In the genomic region with DNA sequence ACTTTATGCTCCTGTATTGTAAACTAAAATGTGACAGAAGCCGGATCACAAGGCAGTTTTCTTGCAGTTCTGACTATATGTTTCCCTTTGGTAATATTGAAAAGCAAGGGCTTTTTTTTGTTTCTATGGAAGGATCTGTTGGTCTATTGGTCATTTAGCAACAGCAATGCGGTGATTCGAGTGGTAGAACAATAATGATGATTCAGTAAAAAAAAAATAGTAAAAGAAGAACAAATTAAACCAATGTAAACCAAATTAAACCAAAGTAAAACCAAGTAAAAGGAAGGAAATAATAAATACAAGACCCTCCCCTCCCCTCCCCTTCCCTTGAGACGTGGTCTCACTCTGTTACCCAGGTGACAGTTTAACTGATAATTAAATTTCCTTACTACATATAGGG, we compare ENCODE assay signal across 35 cellular contexts.
"Had no signal": no experiment of that assay in that cellular context is flagged by ENCODE, and none has a peak within 500 bp of the region (broad histone marks: within the 10 kb centered on the region; RNA-seq: fewer than 3 reads in every experiment).

No MANE protein-coding gene starts in this region.

- FAIRE-seq: bronchial epithelial cell, TTC549 had no signal

- H3K27ac Mint-ChIP-seq: activated B cell treated with CpG ODN at 0.5 μM for 24 hours; activated CD4-positive, alpha-beta memory T cell treated with anti-CD3 and anti-CD28 coated beads, Interleukin-2, amount 10 ng/mL, durations not matched to agents 7 days and 5 days; activated CD4-positive, alpha-beta T cell treated with anti-CD3 and anti-CD28 coated beads, Interleukin-2, amount 10 ng/mL, durations not matched to agents 7 days and 5 days; activated CD8-positive, alpha-beta memory T cell treated with anti-CD3 and anti-CD28 coated beads, Interleukin-2, amount 10 ng/mL, durations not matched to agents 7 days and 5 days; activated CD8-positive, alpha-beta T cell treated with anti-CD3 and anti-CD28 coated beads, Interleukin-2, amount 10 ng/mL, durations not matched to agents 7 days and 5 days; activated naive CD4-positive, alpha-beta T cell treated with anti-CD3 and anti-CD28 coated beads, Interleukin-2, amount 10 ng/mL, durations not matched to agents 7 days and 5 days; activated naive CD4-positive, alpha-beta T cell treated with anti-CD3 and anti-CD28 coated beads, Interleukin-2, amount 50 U/mL, for 24 hours; activated naive CD8-positive, alpha-beta T cell; activated naive CD8-positive, alpha-beta T cell treated with anti-CD3 and anti-CD28 coated beads, Interleukin-2, amount 10 ng/mL, durations not matched to agents 7 days and 5 days; activated naive CD8-positive, alpha-beta T cell treated with anti-CD3 and anti-CD28 coated beads, Interleukin-2, amount 50 U/mL, for 24 hours; activated T-cell treated with anti-CD3 and anti-CD28 coated beads, Interleukin-2, amount 50 U/mL, for 24 hours; activated T-helper 2 cell treated with anti-CD3 and anti-CD28 coated beads, Interferon-gamma antibody, Interleukin-2, Interleukin-4, amounts not matched to agents 10 μg/mL and 5 μg/mL and 100 μg/mL, durations not matched to agents 14 hours and 24 hours and 36 hours; brain; T-helper 1 cell treated with Interleukin-12 subunit alpha and Interleukin-12 subunit beta and Interleukin-4 antibody, amounts not matched to agents 30 μg/mL and 1 μg/mL, for 36 hours; T-helper 2 cell treated with Interferon-gamma antibody and Interleukin-4, amounts not matched to agents 5 μg/mL and 100 μg/mL, for 36 hours had no signal

- H3K4me3 ChIP-seq: ascending aorta, cardiac muscle cell had no signal

- H3K27me3 ChIP-seq: ascending aorta, cardiac muscle cell had no signal

- H3K36me3 ChIP-seq: cardiac muscle cell had no signal

- H3K4me1 ChIP-seq: ascending aorta had no signal

- DNase-seq: activated B cell treated with CpG ODN at 0.5 μM for 24 hours; activated CD4-positive, alpha-beta memory T cell treated with anti-CD3 and anti-CD28 coated beads, Interleukin-2, amount 10 ng/mL, durations not matched to agents 7 days and 5 days; activated CD4-positive, alpha-beta T cell treated with anti-CD3 and anti-CD28 coated beads for 4 hours; activated CD4-positive, alpha-beta T cell treated with anti-CD3 and anti-CD28 coated beads, Interleukin-2, amount 10 ng/mL, durations not matched to agents 7 days and 5 days; activated CD4-positive, alpha-beta T cell treated with anti-CD3 and anti-CD28 coated beads, Interleukin-2, amount 50 U/mL, for 48 hours; activated CD4-positive, CD25-positive, alpha-beta regulatory T cell treated with anti-CD3 and anti-CD28 coated beads, Interleukin-2, amount 50 U/mL, for 72 hours; activated CD8-positive, alpha-beta memory T cell treated with anti-CD3 and anti-CD28 coated beads for 24 hours; activated CD8-positive, alpha-beta memory T cell treated with anti-CD3 and anti-CD28 coated beads, Interleukin-2, amount 10 ng/mL, durations not matched to agents 7 days and 5 days; activated CD8-positive, alpha-beta T cell treated with anti-CD3 and anti-CD28 coated beads, Interleukin-2, amount 10 ng/mL, durations not matched to agents 7 days and 5 days; activated effector memory CD4-positive, alpha-beta T cell treated with Interleukin-2 at 50 U/mL for 16 hours; activated gamma-delta T cell; activated naive CD4-positive, alpha-beta T cell treated with anti-CD3 and anti-CD28 coated beads, Interleukin-2, amount 10 ng/mL, durations not matched to agents 7 days and 5 days; activated naive CD4-positive, alpha-beta T cell treated with Interleukin-2 at 50 U/mL for 16 hours; activated naive CD8-positive, alpha-beta T cell treated with anti-CD3 and anti-CD28 coated beads, Interleukin-2, amount 10 ng/mL, durations not matched to agents 7 days and 5 days; activated naive CD8-positive, alpha-beta T cell treated with anti-CD3 and anti-CD28 coated beads, Interleukin-2, amount 50 U/mL, for 24 hours; activated T-cell treated with anti-CD3 and anti-CD28 coated beads, Interleukin-2, amount 50 U/mL, for 24 hours; activated T-cell treated with anti-CD3 and anti-CD28 coated beads, Interleukin-2, amount 50 U/mL, for 48 hours; amygdala; anterior cingulate cortex; caudate nucleus; cerebellar nuclear complex; T-helper 2 cell; T-helper 9 cell had no signal

- H3K4me1 Mint-ChIP-seq: activated CD4-positive, alpha-beta memory T cell treated with anti-CD3 and anti-CD28 coated beads, Interleukin-2, amount 10 ng/mL, durations not matched to agents 7 days and 5 days; activated naive CD4-positive, alpha-beta T cell treated with anti-CD3 and anti-CD28 coated beads, Interleukin-2, amount 50 U/mL, for 24 hours; activated naive CD8-positive, alpha-beta T cell treated with anti-CD3 and anti-CD28 coated beads, Interleukin-2, amount 10 ng/mL, durations not matched to agents 7 days and 5 days; activated naive CD8-positive, alpha-beta T cell treated with anti-CD3 and anti-CD28 coated beads, Interleukin-2, amount 50 U/mL, for 24 hours; brain had no signal

- ATAC-seq: activated CD8-positive, alpha-beta memory T cell treated with anti-CD3 and anti-CD28 coated beads, Interleukin-2, amount 10 ng/mL, durations not matched to agents 7 days and 5 days; activated CD8-positive, alpha-beta T cell treated with anti-CD3 and anti-CD28 coated beads, Interleukin-2, amount 10 ng/mL, durations not matched to agents 7 days and 5 days; activated naive CD8-positive, alpha-beta T cell treated with anti-CD3 and anti-CD28 coated beads, Interleukin-2, amount 50 U/mL, for 24 hours had no signal

- H3K27ac ChIP-seq: ascending aorta, cardiac muscle cell, VCaP had no signal

- H3K4me3 Mint-ChIP-seq: activated B cell treated with CpG ODN at 0.5 μM for 24 hours; activated CD4-positive, alpha-beta memory T cell treated with anti-CD3 and anti-CD28 coated beads, Interleukin-2, amount 10 ng/mL, durations not matched to agents 7 days and 5 days; activated CD4-positive, alpha-beta T cell treated with anti-CD3 and anti-CD28 coated beads, Interleukin-2, amount 10 ng/mL, durations not matched to agents 7 days and 5 days; activated CD8-positive, alpha-beta memory T cell treated with anti-CD3 and anti-CD28 coated beads, Interleukin-2, amount 10 ng/mL, durations not matched to agents 7 days and 5 days; activated CD8-positive, alpha-beta T cell treated with anti-CD3 and anti-CD28 coated beads, Interleukin-2, amount 10 ng/mL, durations not matched to agents 7 days and 5 days; activated naive CD4-positive, alpha-beta T cell treated with anti-CD3 and anti-CD28 coated beads, Interleukin-2, amount 10 ng/mL, durations not matched to agents 7 days and 5 days; activated naive CD4-positive, alpha-beta T cell treated with anti-CD3 and anti-CD28 coated beads, Interleukin-2, amount 50 U/mL, for 24 hours; activated naive CD8-positive, alpha-beta T cell; activated naive CD8-positive, alpha-beta T cell treated with anti-CD3 and anti-CD28 coated beads, Interleukin-2, amount 10 ng/mL, durations not matched to agents 7 days and 5 days; activated naive CD8-positive, alpha-beta T cell treated with anti-CD3 and anti-CD28 coated beads, Interleukin-2, amount 50 U/mL, for 24 hours; activated T-cell treated with anti-CD3 and anti-CD28 coated beads, Interleukin-2, amount 50 U/mL, for 24 hours; brain; central memory CD8-positive, alpha-beta T cell; T-helper 1 cell treated with Interleukin-12 subunit alpha and Interleukin-12 subunit beta and Interleukin-4 antibody, amounts not matched to agents 30 μg/mL and 1 μg/mL, for 36 hours; T-helper 2 cell treated with Interferon-gamma antibody and Interleukin-4, amounts not matched to agents 5 μg/mL and 100 μg/mL, for 36 hours had no signal

- H3K9me3 Mint-ChIP-seq: activated naive CD4-positive, alpha-beta T cell treated with anti-CD3 and anti-CD28 coated beads, Interleukin-2, amount 50 U/mL, for 24 hours; central memory CD8-positive, alpha-beta T cell had no signal

- H3K27me3 Mint-ChIP-seq: activated B cell treated with CpG ODN at 0.5 μM for 24 hours; activated CD4-positive, alpha-beta memory T cell treated with anti-CD3 and anti-CD28 coated beads, Interleukin-2, amount 10 ng/mL, durations not matched to agents 7 days and 5 days; activated CD4-positive, alpha-beta T cell treated with anti-CD3 and anti-CD28 coated beads, Interleukin-2, amount 10 ng/mL, durations not matched to agents 7 days and 5 days; activated CD8-positive, alpha-beta memory T cell treated with anti-CD3 and anti-CD28 coated beads, Interleukin-2, amount 10 ng/mL, durations not matched to agents 7 days and 5 days; activated naive CD4-positive, alpha-beta T cell treated with anti-CD3 and anti-CD28 coated beads, Interleukin-2, amount 10 ng/mL, durations not matched to agents 7 days and 5 days; activated naive CD4-positive, alpha-beta T cell treated with anti-CD3 and anti-CD28 coated beads, Interleukin-2, amount 50 U/mL, for 24 hours; activated naive CD8-positive, alpha-beta T cell; activated naive CD8-positive, alpha-beta T cell treated with anti-CD3 and anti-CD28 coated beads, Interleukin-2, amount 10 ng/mL, durations not matched to agents 7 days and 5 days; activated naive CD8-positive, alpha-beta T cell treated with anti-CD3 and anti-CD28 coated beads, Interleukin-2, amount 50 U/mL, for 24 hours; activated T-cell treated with anti-CD3 and anti-CD28 coated beads, Interleukin-2, amount 50 U/mL, for 24 hours; brain; central memory CD8-positive, alpha-beta T cell had no signal

- H3K9me3 ChIP-seq: ascending aorta had no signal
